ENCODE assay signal across 29 cellular contexts in genomic region chr7:148688526-148688925, GRCh38. TPM values are rescaled to one million over a fixed set of nuclear protein-coding genes. Genes with fewer than 3 reads are reported as not detected.
DNase-seq lines count a peak whose midpoint lies in the region; ATAC-seq, FAIRE-seq and TF ChIP-seq lines count a peak whose summit lies in the region.
"Had no signal": no experiment of that assay in that cellular context is flagged by ENCODE, and none has a peak within 500 bp of the region (broad histone marks: within the 10 kb centered on the region; RNA-seq: fewer than 3 reads in every experiment).

No MANE protein-coding gene starts in this region.

- no peaks in the 10 kb centered on the region for H3K4me1 Mint-ChIP-seq in astrocyte (ENCODE audit: low read depth, unreplicated experiment)
- H3K4me1 Mint-ChIP-seq in activated naive CD4-positive, alpha-beta T cell treated with anti-CD3 and anti-CD28 coated beads, Interleukin-2, amount 10 ng/mL, durations not matched to agents 7 days and 5 days, result no peaks in the 10 kb centered on the region

- H3K9me3 Mint-ChIP-seq in astrocyte (ENCODE audit: unreplicated experiment), result no peaks in the 10 kb centered on the region
- H3K9me3 Mint-ChIP-seq in activated naive CD4-positive, alpha-beta T cell treated with anti-CD3 and anti-CD28 coated beads, Interleukin-2, amount 10 ng/mL, durations not matched to agents 7 days and 5 days, result no peaks in the 10 kb centered on the region
- H3K9me3 Mint-ChIP-seq: CD4-positive, alpha-beta T cell had no signal

- DNase-seq in AG08395 (ENCODE audit: low spot score), result peak; percentile 28
- DNase-seq in astrocyte (ENCODE audit: low read depth), result peak; percentile 41
- DNase-seq in fibroblast of mammary gland (ENCODE audit: low read depth), result peak; percentile 14
- DNase-seq in osteoblast (ENCODE audit: insufficient read length, low spot score, missing footprints), result peak; percentile 83
- no peak for DNase-seq in OCI-M2 (lab: John Stamatoyannopoulos, UW; ENCODE audit: unreplicated experiment)
- DNase-seq in GM19239 (ENCODE audit: insufficient read length, low spot score), result no peak
- no peak for DNase-seq in activated naive CD4-positive, alpha-beta T cell treated with anti-CD3 and anti-CD28 coated beads, Interleukin-2, amount 10 ng/mL, durations not matched to agents 7 days and 5 days
- DNase-seq: 8988T; ACHN; AML-193; CD4-positive, alpha-beta T cell; KBM-7; MV-4-11; NCI-H1105; NCI-H1436 treated with DMSO at 0.1 percent for 48 hours; NCI-H187 treated with DMSO at 0.1 percent for 48 hours; NCI-H2171 treated with DMSO at 0.1 percent for 48 hours; NCI-H524; NCI-H774; PC-3; SJCRH30 had no signal

- H2AFZ ChIP-seq in astrocyte (ENCODE audit: low read depth, low read length), result no peak overlapping the region
- H2AFZ ChIP-seq in osteoblast (ENCODE audit: low read length), result peak overlapping the region; percentile 75

- no peak overlapping the region for H3K27ac Mint-ChIP-seq in astrocyte (ENCODE audit: unreplicated experiment)
- no peak overlapping the region for H3K27ac Mint-ChIP-seq in activated naive CD4-positive, alpha-beta T cell treated with anti-CD3 and anti-CD28 coated beads, Interleukin-2, amount 10 ng/mL, durations not matched to agents 7 days and 5 days
- H3K27ac Mint-ChIP-seq: CD4-positive, alpha-beta T cell had no signal

- H3K4me2 ChIP-seq in astrocyte (ENCODE audit: low read length) (no peak overlapping the region), osteoblast (ENCODE audit: insufficient read depth, low read length) (peak overlapping the region; percentile 62)
- H3K4me2 ChIP-seq: BLaER1 treated with 17β-estradiol and CSF1 and Interleukin-3, amounts not matched to agents 10 nM and 100 nM had no signal

- H3K4me3 ChIP-seq in astrocyte (ENCODE audit: insufficient read depth, low read depth, low read length) (no peak overlapping the region), fibroblast of mammary gland (ENCODE audit: control insufficient read depth, low read depth, low read length) (no peak overlapping the region), osteoblast (ENCODE audit: insufficient read depth, low read length) (peak overlapping the region; percentile 25)
- H3K4me3 ChIP-seq: BLaER1 treated with 17β-estradiol and CSF1 and Interleukin-3, amounts not matched to agents 10 nM and 100 nM; SJCRH30 had no signal

- H3K36me3 ChIP-seq in astrocyte (ENCODE audit: insufficient read depth, low read length) (no peaks in the 10 kb centered on the region), osteoblast (ENCODE audit: insufficient read depth, low read length) (no peaks in the 10 kb centered on the region)
- H3K36me3 ChIP-seq: BLaER1 treated with 17β-estradiol and CSF1 and Interleukin-3, amounts not matched to agents 10 nM and 100 nM; SJCRH30 had no signal

- H3K9me3 ChIP-seq in astrocyte (ENCODE audit: insufficient read depth, low read depth, low read length), result no peaks in the 10 kb centered on the region
- no peaks in the 10 kb centered on the region for H3K9me3 ChIP-seq in osteoblast (ENCODE audit: low read depth, low read length)
- H3K9me3 ChIP-seq: BLaER1 treated with 17β-estradiol and CSF1 and Interleukin-3, amounts not matched to agents 10 nM and 100 nM; SJCRH30 had no signal

- ATAC-seq in GM18873 (IDR thresholded peaks at IDR 0.05; ENCODE audit: low FRiP score, unreplicated experiment), result no peak
- ATAC-seq: PC-3, Right ventricle myocardium inferior, SK-N-SH treated with all-trans-retinoic acid at 6 μM for 48 hours had no signal

- no peaks in the 10 kb centered on the region for H3K36me3 Mint-ChIP-seq in astrocyte (ENCODE audit: low read depth, unreplicated experiment)
- no peaks in the 10 kb centered on the region for H3K36me3 Mint-ChIP-seq in activated naive CD4-positive, alpha-beta T cell treated with anti-CD3 and anti-CD28 coated beads, Interleukin-2, amount 10 ng/mL, durations not matched to agents 7 days and 5 days

- TF ChIP-seq CTCF in astrocyte (IDR thresholded peaks at IDR 0.05; ENCODE audit: insufficient read depth, low read depth, low read length) (no peak), fibroblast of mammary gland (conservative IDR thresholded peaks at IDR 0.05; ENCODE audit: control insufficient read depth, insufficient read depth, low read depth, low read length) (no peak), osteoblast (IDR thresholded peaks at IDR 0.05; ENCODE audit: extremely low read depth, low read depth, low read length) (no peak)

- no peaks in the 10 kb centered on the region for H3K27me3 Mint-ChIP-seq in astrocyte (ENCODE audit: low read depth, unreplicated experiment)
- H3K27me3 Mint-ChIP-seq in activated naive CD4-positive, alpha-beta T cell treated with anti-CD3 and anti-CD28 coated beads, Interleukin-2, amount 10 ng/mL, durations not matched to agents 7 days and 5 days, result peaks cover 16% of the 10 kb centered on the region
- H3K27me3 Mint-ChIP-seq: CD4-positive, alpha-beta T cell had no signal

- FAIRE-seq in astrocyte (lab: Jason Lieb, UNC) (no peak), GM19239 (lab: Jason Lieb, UNC) (no peak)
- FAIRE-seq: D721Med, GM18507, H54, HTR-8/SVneo had no signal

- no peak overlapping the region for H3K9ac ChIP-seq in astrocyte (ENCODE audit: low read length)
- H3K9ac ChIP-seq: BLaER1 treated with 17β-estradiol and CSF1 and Interleukin-3, amounts not matched to agents 10 nM and 100 nM had no signal

- no peak overlapping the region for H3K27ac ChIP-seq in astrocyte (ENCODE audit: low read depth, low read length)
- H3K27ac ChIP-seq in osteoblast (ENCODE audit: low read depth, low read length), result no peak overlapping the region
- H3K27ac ChIP-seq: BLaER1 treated with 17β-estradiol and CSF1 and Interleukin-3, amounts not matched to agents 10 nM and 100 nM; SJCRH30 had no signal

- H3K4me3 Mint-ChIP-seq in astrocyte (ENCODE audit: unreplicated experiment), result no peak overlapping the region
- no peak overlapping the region for H3K4me3 Mint-ChIP-seq in activated naive CD4-positive, alpha-beta T cell treated with anti-CD3 and anti-CD28 coated beads, Interleukin-2, amount 10 ng/mL, durations not matched to agents 7 days and 5 days
- H3K4me3 Mint-ChIP-seq: CD4-positive, alpha-beta T cell had no signal

- no peaks in the 10 kb centered on the region for H3K79me2 ChIP-seq in astrocyte (ENCODE audit: insufficient read depth, low read length)
- no peaks in the 10 kb centered on the region for H3K79me2 ChIP-seq in osteoblast (ENCODE audit: insufficient read depth, low read length)

- CTCF ChIA-PET in activated naive CD4-positive, alpha-beta T cell treated with anti-CD3 and anti-CD28 coated beads, Interleukin-2, amount 10 ng/mL, durations not matched to agents 7 days and 5 days (lab: Charles Lee), result no interaction called here

- no peaks in the 10 kb centered on the region for H3K4me1 ChIP-seq in astrocyte (ENCODE audit: insufficient read depth, low read length)
- H3K4me1 ChIP-seq in osteoblast (ENCODE audit: insufficient read depth, low read length), result peaks cover 12% of the 10 kb centered on the region
- H3K4me1 ChIP-seq: SJCRH30 had no signal

- H4K20me1 ChIP-seq in astrocyte (ENCODE audit: insufficient read depth, low read length), result no peaks in the 10 kb centered on the region
- no peaks in the 10 kb centered on the region for H4K20me1 ChIP-seq in osteoblast (ENCODE audit: insufficient read depth, low read length)
- H4K20me1 ChIP-seq: BLaER1 treated with 17β-estradiol and CSF1 and Interleukin-3, amounts not matched to agents 10 nM and 100 nM had no signal

- H3K27me3 ChIP-seq in astrocyte (ENCODE audit: insufficient read depth, low read length), result peaks cover 3% of the 10 kb centered on the region
- no peaks in the 10 kb centered on the region for H3K27me3 ChIP-seq in osteoblast (ENCODE audit: insufficient read depth, low read length)
- H3K27me3 ChIP-seq: BLaER1 treated with 17β-estradiol and CSF1 and Interleukin-3, amounts not matched to agents 10 nM and 100 nM; SJCRH30 had no signal

RNA-seq across cellular contexts. Expression of gene CUL1, which starts 10.2 kb away (rescaled TPM):
- total RNA-seq in astrocyte, result 56.3 and 60.2 TPM in 2 replicates
- total RNA-seq in osteoblast, result 39.8 and 43.0 TPM in 2 replicates

Comparison
In these comparisons a context has a peak if more than half of its experiments do, and no peak if none do; other contexts are left out.
1. DNase-seq: peak in AG08395 (single experiment), astrocyte (single experiment), fibroblast of mammary gland (single experiment) and osteoblast (single experiment); none in OCI-M2 (single experiment), GM19239 (single experiment) and activated naive CD4-positive, alpha-beta T cell treated with anti-CD3 and anti-CD28 coated beads, Interleukin-2, amount 10 ng/mL, durations not matched to agents 7 days and 5 days (single experiment).